In the genomic region with DNA sequence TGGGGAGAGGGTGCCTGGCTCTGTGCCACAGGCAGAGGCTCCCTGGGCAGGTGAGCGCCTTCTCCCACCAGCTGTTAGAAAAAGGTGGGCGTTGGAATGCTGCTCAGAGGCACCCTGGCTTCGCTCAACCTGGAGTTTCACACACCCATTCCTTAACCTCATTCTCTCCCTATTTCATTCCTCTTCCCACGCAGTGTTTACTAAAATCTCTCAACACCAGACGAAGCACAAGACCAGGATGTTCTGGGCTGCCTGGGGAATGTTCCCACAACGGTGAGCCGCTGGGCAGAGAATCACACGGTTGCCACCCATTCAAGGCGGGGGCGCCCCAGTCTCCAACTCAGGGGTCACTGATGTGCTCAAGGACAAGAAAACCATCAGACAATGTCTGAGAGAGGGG, we compare ENCODE assay signal across 20 cellular contexts.
A peak's percentile ranks its signal among the peaks of the same experiment; 100 is the strongest.
DNase-seq lines count a peak whose midpoint lies in the region; ATAC-seq and TF ChIP-seq lines count a peak whose summit lies in the region.
"Had no signal": no experiment of that assay in that cellular context is flagged by ENCODE, and none has a peak within 500 bp of the region (broad histone marks: within the 10 kb centered on the region; RNA-seq: fewer than 3 reads in every experiment).

No MANE protein-coding gene starts in this region.

- H3K4me1 ChIP-seq in breast epithelium (no peaks in the 10 kb centered on the region), mammary epithelial cell (ENCODE audit: insufficient read depth, low read length) (peaks cover 22% of the 10 kb centered on the region), neuronal stem cell (ENCODE audit: control insufficient read depth in 2 of 2, insufficient read depth in 1 of 2, low read depth in 1 of 2, low read length in 2 of 2) (no peaks in the 10 kb centered on the region)

- TF ChIP-seq CTCF in MCF 10A (IDR thresholded peaks at IDR 0.05; ENCODE audit: unreplicated experiment), result no peak
- TF ChIP-seq CTCF in breast epithelium (IDR thresholded peaks at IDR 0.05), result no peak
- TF ChIP-seq CTCF in mammary epithelial cell (conservative IDR thresholded peaks at IDR 0.05 in 1 of 2, IDR thresholded peaks at IDR 0.05 in 1 of 2; ENCODE audit: extremely low read depth in 1 of 2, insufficient read depth in 1 of 2, low read depth in 1 of 2, low read length in 2 of 2), result no peak
- no peak for TF ChIP-seq CTCF in epithelial cell of esophagus (IDR thresholded peaks at IDR 0.05; ENCODE audit: insufficient read depth, low read depth, low read length, missing control alignments)

- POLR2A ChIA-PET in MCF 10A (lab: Yijun Ruan, JAX), result no interaction called here

- TF ChIP-seq POLR2A in breast epithelium (IDR thresholded peaks at IDR 0.05), result no peak

- CTCF ChIA-PET in MCF 10A (lab: Yijun Ruan, JAX) (no interaction called here), mammary epithelial cell (lab: Charles Lee; ENCODE audit: low non-redundant PET) (no interaction called here)

- H2AFZ ChIP-seq in mammary epithelial cell (ENCODE audit: low read depth, low read length) (no peak overlapping the region), neuronal stem cell (ENCODE audit: low read length) (no peak overlapping the region)

- H3K4me3 ChIP-seq in breast epithelium (no peak overlapping the region), mammary epithelial cell (replicated peaks in 1 of 3; ENCODE audit: insufficient read depth in 1 of 3, low read depth in 2 of 3, low read length in 3 of 3) (no peak overlapping the region), epithelial cell of esophagus (ENCODE audit: low read length) (no peak overlapping the region), neuronal stem cell (ENCODE audit: low read length in 2 of 2) (no peak overlapping the region)
- H3K4me3 ChIP-seq: BLaER1 had no signal

- peak overlapping the region; percentile 69 for H3K27ac Mint-ChIP-seq in MCF 10A (ENCODE audit: low read depth, unreplicated experiment)
- H3K27ac Mint-ChIP-seq: B cell; CD4-positive, CD25-positive, alpha-beta regulatory T cell; CD8-positive, alpha-beta T cell had no signal

- intact Hi-C loops in MCF 10A (cut with micrococcal nuclease), result loop anchor here (5.0 kb wide), 1 partner anchor 63 kb away; the partner anchor contains the start of gene TGFA
- intact Hi-C loops in breast epithelium (cut with DNase I; ENCODE audit: low total_unique reads), result no loop called here
- intact Hi-C loops in mammary epithelial cell (cut with micrococcal nuclease), result no loop called here

- no peak overlapping the region for H2BK12ac ChIP-seq in neuronal stem cell (ENCODE audit: low read length)

- H2BK120ac ChIP-seq in neuronal stem cell (ENCODE audit: low read depth, low read length), result no peak overlapping the region

- peaks cover 5% of the 10 kb centered on the region for H3K4me1 Mint-ChIP-seq in MCF 10A (ENCODE audit: insufficient read depth, unreplicated experiment)
- H3K4me1 Mint-ChIP-seq: B cell; CD4-positive, CD25-positive, alpha-beta regulatory T cell had no signal

- H4K8ac ChIP-seq in neuronal stem cell (ENCODE audit: low read depth, low read length), result no peak overlapping the region

- dilution Hi-C loops in mammary epithelial cell (cut with HindIII; ENCODE audit: low sequenced_read_pairs), result no loop called here

- WGBS in mammary epithelial cell (ENCODE audit: low coverage, missing lambda C conversion rate), result 26% methylated on average over 7 of the region's 10 CpGs
- 100% methylated on average over 1 of the region's 10 CpGs; no CpG with 5 or more reads in 1 of the 2 donors for WGBS in neuronal stem cell (ENCODE audit: extremely low coverage in 2 of 2, insufficient read length in 2 of 2, insufficient replicate concordance in 1 of 2), 2 donors

- no peak for DNase-seq in MCF 10A (ENCODE audit: unreplicated experiment)
- no peak for DNase-seq in breast epithelium (ENCODE audit: low spot score in 2 of 2)
- DNase-seq in mammary epithelial cell, result peak; percentile 74
- DNase-seq in epithelial cell of esophagus (ENCODE audit: low read depth), result peak; percentile 69
- no peak for DNase-seq in neuronal stem cell (ENCODE audit: low spot score)
- DNase-seq in germinal center (ENCODE audit: low spot score), result no peak
- DNase-seq in COLO829 (ENCODE audit: low spot score), result no peak
- DNase-seq: CD4-positive, CD25-positive, alpha-beta regulatory T cell; CD8-positive, alpha-beta T cell; DMS 273 treated with DMSO at 0.1 percent for 48 hours; DMS79; EL; GDM1; H7 had no signal

- H3K23ac ChIP-seq in neuronal stem cell (ENCODE audit: low read depth, low read length, poor library complexity), result no peak overlapping the region

- no peaks in the 10 kb centered on the region for H3K79me1 ChIP-seq in neuronal stem cell (ENCODE audit: low read depth, low read length)

- H4K20me1 ChIP-seq in mammary epithelial cell (ENCODE audit: insufficient read depth, low read length), result no peaks in the 10 kb centered on the region
- H4K20me1 ChIP-seq: BLaER1 had no signal

- no peaks in the 10 kb centered on the region for H3K9me3 Mint-ChIP-seq in MCF 10A (ENCODE audit: unreplicated experiment)
- H3K9me3 Mint-ChIP-seq: CD8-positive, alpha-beta T cell had no signal

- H3K27me3 ChIP-seq in breast epithelium (no peaks in the 10 kb centered on the region), mammary epithelial cell (ENCODE audit: insufficient read depth, low read length) (no peaks in the 10 kb centered on the region), neuronal stem cell (ENCODE audit: control insufficient read depth in 3 of 3, insufficient read depth in 3 of 3, low read depth in 1 of 3, low read length in 3 of 3) (peaks cover 0 to 15% (median 0%) of the 10 kb centered on the region in 3 experiments)
- H3K27me3 ChIP-seq: BLaER1 had no signal

- no peaks in the 10 kb centered on the region for H3K27me3 Mint-ChIP-seq in MCF 10A (ENCODE audit: insufficient read depth, unreplicated experiment)

- no TSS peak for BruUV-seq in MCF 10A (replicated peaks; lab: Mats Ljungman, UMichigan)
- BruUV-seq in mammary epithelial cell (replicated peaks; lab: Mats Ljungman, UMichigan), result no TSS peak

- no peak overlapping the region for H2AK5ac ChIP-seq in neuronal stem cell (ENCODE audit: low read depth, low read length)

- H3K9ac ChIP-seq in mammary epithelial cell (ENCODE audit: insufficient read depth, low read length) (no peak overlapping the region), neuronal stem cell (ENCODE audit: low read depth, low read length, poor library complexity) (no peak overlapping the region)
- H3K9ac ChIP-seq: BLaER1 had no signal

- ATAC-seq in GM21723 (IDR thresholded peaks at IDR 0.05; ENCODE audit: unreplicated experiment), result no peak
- ATAC-seq: CD8-positive, alpha-beta T cell; HCT116 had no signal

- in situ Hi-C loops in mammary epithelial cell (cut with MboI; ENCODE audit: low sequenced_read_pairs in 2 of 2), result loop anchor here in 1 of 2 donors (25.0 kb wide), 1 partner anchor 148 kb away; no protein-coding TSS in a partner anchor

- no peak overlapping the region for H3K14ac ChIP-seq in neuronal stem cell (ENCODE audit: low read length)

- H2BK15ac ChIP-seq in neuronal stem cell (ENCODE audit: low read length), result no peak overlapping the region

- H3K4ac ChIP-seq in neuronal stem cell (ENCODE audit: low read length), result no peak overlapping the region

- peaks cover 91% of the 10 kb centered on the region for H3K79me2 ChIP-seq in mammary epithelial cell (ENCODE audit: insufficient read depth, low read length)

- H3K36me3 ChIP-seq in breast epithelium (no peaks in the 10 kb centered on the region), mammary epithelial cell (ENCODE audit: insufficient read depth, low read length) (peaks cover 5% of the 10 kb centered on the region), neuronal stem cell (replicated peaks in 1 of 2; ENCODE audit: control insufficient read depth in 2 of 2, insufficient read depth in 2 of 2, low read length in 2 of 2) (no peaks in the 10 kb centered on the region)
- H3K36me3 ChIP-seq: BLaER1 had no signal

- H4K91ac ChIP-seq in neuronal stem cell (ENCODE audit: low read depth, low read length, poor library complexity), result no peak overlapping the region

- H3K9me3 ChIP-seq in breast epithelium, result no peaks in the 10 kb centered on the region
- no peaks in the 10 kb centered on the region for H3K9me3 ChIP-seq in mammary epithelial cell (replicated peaks; ENCODE audit: insufficient read depth, low read length)
- no peaks in the 10 kb centered on the region for H3K9me3 ChIP-seq in neuronal stem cell (replicated peaks in 1 of 2; ENCODE audit: control insufficient read depth in 2 of 2, insufficient read depth in 1 of 2, low read depth in 1 of 2, low read length in 2 of 2)
- H3K9me3 ChIP-seq: BLaER1 had no signal

- H3K4me3 Mint-ChIP-seq in MCF 10A (ENCODE audit: unreplicated experiment), result no peak overlapping the region
- H3K4me3 Mint-ChIP-seq: B cell; CD4-positive, CD25-positive, alpha-beta regulatory T cell; CD8-positive, alpha-beta T cell had no signal

- H3K18ac ChIP-seq in neuronal stem cell (ENCODE audit: low read length), result no peak overlapping the region

- H3K4me2 ChIP-seq in mammary epithelial cell (ENCODE audit: insufficient read depth, low read depth, low read length) (peak overlapping the region; percentile 20), neuronal stem cell (ENCODE audit: insufficient read depth, low read length, poor library complexity, severe bottlenecking) (no peak overlapping the region)
- H3K4me2 ChIP-seq: BLaER1 had no signal

- no peaks in the 10 kb centered on the region for H3K36me3 Mint-ChIP-seq in MCF 10A (ENCODE audit: insufficient read depth, unreplicated experiment)
- H3K36me3 Mint-ChIP-seq: CD4-positive, CD25-positive, alpha-beta regulatory T cell; CD8-positive, alpha-beta T cell had no signal

- H2BK5ac ChIP-seq in neuronal stem cell (ENCODE audit: low read length), result peak overlapping the region; percentile 10

- H3K27ac ChIP-seq in breast epithelium (no peak overlapping the region), mammary epithelial cell (ENCODE audit: insufficient read depth, low read depth, low read length) (peak overlapping the region; percentile 18), neuronal stem cell (replicated peaks; ENCODE audit: low read length) (no peak overlapping the region)
- H3K27ac ChIP-seq: 22Rv1, BLaER1, C4-2B had no signal

Comparison
In these comparisons a context has a peak if more than half of its experiments do, and no peak if none do; other contexts are left out.
1. DNase-seq: peak in mammary epithelial cell (single experiment) and epithelial cell of esophagus (single experiment); none in MCF 10A (single experiment), breast epithelium (0 of 2), neuronal stem cell (single experiment), germinal center (single experiment) and COLO829 (single experiment).